14 cellular contexts compared by ENCODE assay signal in the genomic region with DNA sequence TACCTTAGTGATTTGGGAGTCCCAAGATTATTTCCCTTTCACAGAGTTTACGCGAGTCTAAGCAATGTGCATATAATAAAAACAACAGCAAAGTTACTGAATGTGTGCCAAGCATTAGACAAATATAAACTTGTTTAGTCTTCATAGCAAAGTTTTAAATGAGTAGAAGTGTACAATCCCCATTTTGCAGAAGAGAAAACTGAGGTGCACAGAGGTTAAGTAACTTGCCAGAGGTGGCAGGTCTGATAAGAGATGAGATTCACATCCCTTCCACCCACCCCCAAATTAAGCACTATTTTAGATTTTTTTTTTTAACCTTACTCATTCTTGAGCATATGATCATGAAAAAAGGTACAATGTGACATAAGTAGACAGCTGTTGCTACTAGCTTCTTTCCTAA.
"Had no signal": no experiment of that assay in that cellular context is flagged by ENCODE, and none has a peak within 500 bp of the region (broad histone marks: within the 10 kb centered on the region; RNA-seq: fewer than 3 reads in every experiment).

No MANE protein-coding gene starts in this region.

- H3K36me3 ChIP-seq: adrenal gland, gastrocnemius medialis, WERI-Rb-1 had no signal

- H3K27me3 Mint-ChIP-seq: activated CD4-positive, alpha-beta T cell treated with anti-CD3 and anti-CD28 coated beads for 36 hours; naive B cell had no signal

- H3K9me3 ChIP-seq: adrenal gland, gastrocnemius medialis, heart right ventricle had no signal

- H3K27me3 ChIP-seq: adrenal gland, dorsolateral prefrontal cortex, gastrocnemius medialis, heart right ventricle had no signal

- H3K4me3 ChIP-seq: adrenal gland, gastrocnemius medialis had no signal

- H3K27ac ChIP-seq: adrenal gland, dorsolateral prefrontal cortex, WERI-Rb-1 had no signal

- ATAC-seq: activated CD4-positive, alpha-beta T cell treated with anti-CD3 and anti-CD28 coated beads for 36 hours; gastrocnemius medialis; heart right ventricle had no signal

- DNase-seq: activated CD4-positive, alpha-beta T cell treated with anti-CD3 and anti-CD28 coated beads for 36 hours; activated naive CD4-positive, alpha-beta T cell treated with Interleukin-2 at 50 U/mL for 16 hours; adrenal gland; dorsolateral prefrontal cortex; gastrocnemius medialis; heart right ventricle; islet precursor cell; nucleus accumbens; posterior cingulate gyrus; retina; stimulated activated CD4-positive, alpha-beta T cell treated with anti-CD3 and anti-CD28 coated beads, Interleukin-2, amount 100 ng/mL, for 48 hours; trophoblast cell; WERI-Rb-1 had no signal
